19 cellular contexts compared by ENCODE assay signal in genomic region chr11:32391965-32392553, GRCh38. TPM values are rescaled to one million over a fixed set of nuclear protein-coding genes. Genes with fewer than 3 reads are reported as not detected.
DNase-seq lines count a peak whose midpoint lies in the region; ATAC-seq lines count a peak whose summit lies in the region.
"Had no signal": no experiment of that assay in that cellular context is flagged by ENCODE, and none has a peak within 500 bp of the region (broad histone marks: within the 10 kb centered on the region; RNA-seq: fewer than 3 reads in every experiment).

No MANE protein-coding gene starts in this region.

- no peaks in the 10 kb centered on the region for H3K9me3 ChIP-seq in BLaER1
- H3K9me3 ChIP-seq: gastrocnemius medialis had no signal

- DNase-seq in HT1080 (ENCODE audit: low read depth) (peak; percentile 90), amniotic epithelial cell (ENCODE audit: low read depth) (peak; percentile 98), myocyte (ENCODE audit: low read depth) (peak; percentile 57), GM19238 (ENCODE audit: insufficient read length, low spot score) (no peak)
- no peak for DNase-seq in activated CD4-positive, alpha-beta T cell treated with anti-CD3 and anti-CD28 coated beads, Interleukin-2, amount 50 U/mL, for 48 hours
- DNase-seq: activated CD4-positive, alpha-beta T cell treated with anti-CD3 and anti-CD28 coated beads, Interleukin-2, amount 10 ng/mL, durations not matched to agents 24 days and 14 days; caudate nucleus; DMS153; gastrocnemius medialis; NCI-H2107; retina; stimulated activated CD4-positive, alpha-beta T cell treated with anti-CD3 and anti-CD28 coated beads, Interleukin-2, amount 100 ng/mL, for 24 hours had no signal

- H3K36me3 ChIP-seq in BLaER1: no peaks in the 10 kb centered on the region
- H3K36me3 ChIP-seq: gastrocnemius medialis had no signal

- H3K27me3 ChIP-seq in BLaER1: no peaks in the 10 kb centered on the region

- H3K4me2 ChIP-seq in BLaER1: peak overlapping the region; percentile 84

- H3K4me3 ChIP-seq in BLaER1: peak overlapping the region; percentile 33; the same call in 1 of the 2 replicates
- H3K4me3 ChIP-seq: gastrocnemius medialis, lung had no signal

- H4K20me1 ChIP-seq in BLaER1: no peaks in the 10 kb centered on the region

- peak overlapping the region; percentile 81 for H3K27ac ChIP-seq in BLaER1
- H3K27ac ChIP-seq: gastrocnemius medialis had no signal

- H3K9ac ChIP-seq in BLaER1: peak overlapping the region; percentile 55; the same call in 1 of the 2 replicates

- ATAC-seq in HG03025 (IDR thresholded peaks at IDR 0.05; ENCODE audit: low FRiP score, unreplicated experiment) (no peak), GM18861 (IDR thresholded peaks at IDR 0.05; ENCODE audit: unreplicated experiment) (no peak)
- ATAC-seq: gastrocnemius medialis; natural killer cell treated with Interleukin-12 subunit alpha and Interleukin-12 subunit beta and Interleukin-15 and Interleukin-18, amount 100 ng/mL, for 72 hours; Right ventricle myocardium inferior had no signal

- peaks cover 100% of the 10 kb centered on the region for H3K4me1 ChIP-seq in BLaER1
- H3K4me1 ChIP-seq: gastrocnemius medialis had no signal

RNA-seq across cellular contexts. Expression of gene WT1, which starts 43.3 kb away (rescaled TPM):
- 4.4 and 9.6 TPM in 2 replicates for total RNA-seq in HT1080 (2014; rRNA removed; shearing (Covaris generic))
- 4.6 and 5.4 TPM in 2 replicates for polyA plus RNA-seq in HT1080 (2015; cell fraction: cytosol; rRNA removed)
- polyA plus RNA-seq in HT1080 (2015; cell fraction: nucleus; rRNA removed): 4.6 and 5.9 TPM in 2 replicates
- total RNA-seq in myocyte: not detected in 2 replicates
- not detected for polyA plus RNA-seq in myocyte (2012)
- total RNA-seq: activated CD4-positive, alpha-beta T cell treated with anti-CD3 and anti-CD28 coated beads, Interleukin-2, amount 10 ng/mL, durations not matched to agents 24 days and 14 days; gastrocnemius medialis; natural killer cell treated with Interleukin-12 subunit alpha and Interleukin-12 subunit beta and Interleukin-15 and Interleukin-18, amount 100 ng/mL, for 72 hours; T-helper 2 cell treated with Interferon-gamma antibody and Interleukin-4, amounts not matched to agents 100 ng/mL and 5 ng/mL, for 36 hours had no signal

Comparison
In these comparisons a context has a peak if more than half of its experiments do, and no peak if none do; other contexts are left out.
1. DNase-seq: peak in HT1080 (single experiment), amniotic epithelial cell (single experiment) and myocyte (single experiment); none in GM19238 (single experiment) and activated CD4-positive, alpha-beta T cell treated with anti-CD3 and anti-CD28 coated beads, Interleukin-2, amount 50 U/mL, for 48 hours (0 of 2).